In genomic region chr11:93879114-93879513, GRCh38 we compare ENCODE assay signal across 4 cellular contexts. TPM values are rescaled to one million over a fixed set of nuclear protein-coding genes. Genes with fewer than 3 reads are reported as not detected.
"Had no signal": no experiment of that assay in that cellular context is flagged by ENCODE, and none has a peak within 500 bp of the region (broad histone marks: within the 10 kb centered on the region; RNA-seq: fewer than 3 reads in every experiment).

No MANE protein-coding gene starts in this region.

RNA-seq across cellular contexts. Expression of gene VSTM5, which starts 28.7 kb away (rescaled TPM):
- total RNA-seq: HepG2, HT-29, HT1080, K562 had no signal
- polyA plus RNA-seq: HepG2 had no signal
